13 cellular contexts compared by ENCODE assay signal in the genomic region with DNA sequence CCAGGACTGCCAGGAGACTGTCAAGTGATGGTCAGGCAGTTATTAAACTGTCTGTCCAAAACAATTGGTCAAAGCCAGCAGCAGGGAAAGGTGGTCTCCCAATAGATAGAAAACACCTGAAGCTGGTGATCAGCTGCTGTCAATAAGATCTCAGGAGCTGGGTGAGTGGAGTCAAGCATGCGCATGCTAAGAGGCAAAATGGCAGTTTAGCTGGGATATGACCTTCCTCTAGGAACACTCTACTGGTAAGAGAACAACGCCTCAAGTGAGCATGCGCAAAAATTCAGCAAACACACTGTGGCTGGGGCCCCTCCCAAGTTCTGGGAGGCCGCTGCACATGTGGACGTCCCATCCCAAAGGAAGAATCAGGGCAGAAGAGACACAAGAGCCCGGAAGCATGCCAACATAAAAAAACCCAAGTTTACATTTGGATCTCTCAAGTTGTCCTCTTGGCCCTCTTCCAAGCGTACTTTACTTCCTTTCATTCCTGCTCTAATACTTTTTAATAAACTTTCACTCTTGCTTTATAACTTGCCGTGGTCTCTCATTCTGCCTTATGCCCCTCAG.
DNase-seq lines count a peak whose midpoint lies in the region; ATAC-seq and TF ChIP-seq lines count a peak whose summit lies in the region.
"Had no signal": no experiment of that assay in that cellular context is flagged by ENCODE, and none has a peak within 500 bp of the region (broad histone marks: within the 10 kb centered on the region; RNA-seq: fewer than 3 reads in every experiment).

No MANE protein-coding gene starts in this region.

- no peak overlapping the region for H3K56ac ChIP-seq in H9 (ENCODE audit: insufficient read length, low read depth, low read length)

- no peak overlapping the region for H4K8ac ChIP-seq in H9 (replicated peaks; ENCODE audit: insufficient read length, low read depth, low read length)

- intact Hi-C loops in thyroid gland (cut with DNase I) (no loop called here), natural killer cell (cut with micrococcal nuclease) (no loop called here)

- TF ChIP-seq POLR2A in thyroid gland (IDR thresholded peaks at IDR 0.05): no peak

- 0 out of 5 replicates have a peak overlapping the region, but pooled peaks of 1 of the 2 experiments have one; percentile 9 for H3K4me3 Mint-ChIP-seq in H9
- H3K4me3 Mint-ChIP-seq in natural killer cell: no peak overlapping the region
- H3K4me3 Mint-ChIP-seq: CD14-positive monocyte had no signal

- H3T11ph ChIP-seq in H9 (ENCODE audit: low read length): no peak overlapping the region

- no peak overlapping the region for H2BK120ac ChIP-seq in H9 (ENCODE audit: low read depth, low read length, poor library complexity, severe bottlenecking)

- no peak overlapping the region for H3K23ac ChIP-seq in H9 (ENCODE audit: insufficient read length, low read depth, low read length)

- H3K27ac ChIP-seq in H9 (ENCODE audit: insufficient read length, low read depth, low read length) (no peak overlapping the region), SK-N-MC (peak overlapping the region; percentile 58; the same call in 1 of the 2 replicates), iPS-20b (ENCODE audit: low read length) (peak overlapping the region; percentile 63), thyroid gland (peak overlapping the region in 2 of 3 donors; percentile 12 to 44)

- DNase-seq in H9 (no peak), SK-N-MC (ENCODE audit: low read depth, low spot score) (no peak), thyroid gland (peak; percentile 31 to 54), SKM-1 (lab: John Stamatoyannopoulos, UW; ENCODE audit: unreplicated experiment) (no peak), natural killer cell (no peak), NCI-H2227 (lab: John Stamatoyannopoulos, UW; ENCODE audit: unreplicated experiment) (no peak)
- DNase-seq: AML-193, COR-L47, NCI-H1436, NCI-H2081, NCI-H510A treated with DMSO at 0.1 percent for 48 hours had no signal

- no peak overlapping the region for H2BK5ac ChIP-seq in H9 (ENCODE audit: insufficient read length, low read length)

- H3K23me2 ChIP-seq in H9 (ENCODE audit: insufficient read length, low read depth, low read length, poor library complexity, severe bottlenecking): no peaks in the 10 kb centered on the region

- H3K14ac ChIP-seq in H9 (ENCODE audit: insufficient read depth, low read length): no peak overlapping the region

- H3K27me3 Mint-ChIP-seq in H9 (ENCODE audit: low read depth): no peaks in the 10 kb centered on the region
- H3K27me3 Mint-ChIP-seq in natural killer cell (ENCODE audit: low read depth in 2 of 2): peaks cover 13 to 58% of the 10 kb centered on the region in 2 donors

- no peak overlapping the region for H3K18ac ChIP-seq in H9 (ENCODE audit: insufficient read length, low read depth, low read length)

- ATAC-seq in natural killer cell: no peak

- peaks cover 52 to 58% of the 10 kb centered on the region in 2 experiments for H3K4me1 Mint-ChIP-seq in H9
- H3K4me1 Mint-ChIP-seq in natural killer cell: no peaks in the 10 kb centered on the region

- no peaks in the 10 kb centered on the region for H3K79me1 ChIP-seq in H9 (ENCODE audit: insufficient read depth, low read depth, low read length, poor library complexity, severe bottlenecking)

- no peak overlapping the region for H2BK15ac ChIP-seq in H9 (ENCODE audit: low read depth, low read length)

- no peak overlapping the region for H3K9ac ChIP-seq in H9 (ENCODE audit: extremely low read depth, insufficient read length, low read length)
- no peak overlapping the region for H3K9ac ChIP-seq in SK-N-MC (ENCODE audit: insufficient read length)
- H3K9ac ChIP-seq in iPS-20b (ENCODE audit: low read depth, low read length): peak overlapping the region; percentile 23; the same call in 1 of the 2 replicates

- H3K27me3 ChIP-seq in H9 (ENCODE audit: insufficient read depth, low read length): no peaks in the 10 kb centered on the region
- no peaks in the 10 kb centered on the region for H3K27me3 ChIP-seq in iPS-20b (ENCODE audit: insufficient read depth, low read length)
- H3K27me3 ChIP-seq in thyroid gland: no peaks in the 10 kb centered on the region

- H3K27ac Mint-ChIP-seq in H9 (peak overlapping the region in 2 of 3 experiments; percentile 45 to 80; a peak in 3 of 7 replicates), natural killer cell (no peak overlapping the region)
- H3K27ac Mint-ChIP-seq: CD14-positive monocyte had no signal

- no peak overlapping the region for H3K4me2 ChIP-seq in H9 (ENCODE audit: insufficient read depth, insufficient read length, low read length)

- H3K9me3 Mint-ChIP-seq in H9: peaks cover 9 to 13% of the 10 kb centered on the region in 2 experiments
- H3K9me3 Mint-ChIP-seq in natural killer cell: no peaks in the 10 kb centered on the region

- no peak overlapping the region for H4K91ac ChIP-seq in H9 (ENCODE audit: insufficient read length, low read depth, low read length)

- H4K5ac ChIP-seq in H9 (ENCODE audit: insufficient read length, low read depth, low read length): no peak overlapping the region

- H3K9me3 ChIP-seq in H9 (ENCODE audit: control insufficient read depth, low read depth, low read length) (no peaks in the 10 kb centered on the region), SK-N-MC (ENCODE audit: low read depth, low read length) (peaks cover 7% of the 10 kb centered on the region; the same call in 1 of the 2 replicates), iPS-20b (ENCODE audit: insufficient read depth, low read depth, low read length) (0 out of 2 replicates have a peak, but pooled peaks cover 5% of the 10 kb centered on the region), thyroid gland (no peaks in the 10 kb centered on the region)

- TF ChIP-seq CTCF in H9 (conservative IDR thresholded peaks at IDR 0.05) (no peak), thyroid gland (IDR thresholded peaks at IDR 0.05) (no peak), natural killer cell (IDR thresholded peaks at IDR 0.05) (no peak)

- no peak overlapping the region for H2AK5ac ChIP-seq in H9 (ENCODE audit: insufficient read length, low read length)

- no peak overlapping the region for H3K4ac ChIP-seq in H9 (ENCODE audit: low read depth, low read length)

- H2BK20ac ChIP-seq in H9 (ENCODE audit: low read depth, low read length, poor library complexity, severe bottlenecking): no peak overlapping the region

- peak overlapping the region; percentile 15 for H2BK12ac ChIP-seq in H9 (ENCODE audit: insufficient read length, low read depth, low read length)

- no CpG with 5 or more reads among the region's 8 CpGs for WGBS in H9 (ENCODE audit: extremely low coverage, insufficient read length, low lambda C conversion rate)
- 44 to 55% methylated on average over 8 of the region's 8 CpGs for WGBS in thyroid gland, 2 donors

- no peaks in the 10 kb centered on the region for H3K79me2 ChIP-seq in H9 (ENCODE audit: insufficient read depth, low read length)

- H3K4me3 ChIP-seq in SK-N-MC (no peak overlapping the region), iPS-20b (ENCODE audit: low read length) (0 out of 2 replicates have a peak overlapping the region, but pooled peaks have one; percentile 15), thyroid gland (replicated peaks in 1 of 3) (no peak overlapping the region)

- H2AFZ ChIP-seq in H9 (ENCODE audit: low read length): no peak overlapping the region

- no peaks in the 10 kb centered on the region for H4K20me1 ChIP-seq in H9 (ENCODE audit: control insufficient read depth, insufficient read depth, insufficient read length)

- no peaks in the 10 kb centered on the region for H3K36me3 ChIP-seq in SK-N-MC (ENCODE audit: insufficient read depth, low read length)
- H3K36me3 ChIP-seq in iPS-20b (ENCODE audit: insufficient read depth, low read depth, low read length): no peaks in the 10 kb centered on the region
- no peaks in the 10 kb centered on the region for H3K36me3 ChIP-seq in thyroid gland

- peaks cover 4 to 16% (median 11%) of the 10 kb centered on the region in 3 experiments; a peak in 6 of 7 replicates for H3K36me3 Mint-ChIP-seq in H9 (ENCODE audit: insufficient read depth in 1 of 3, low read depth in 3 of 3)
- H3K36me3 Mint-ChIP-seq in natural killer cell: no peaks in the 10 kb centered on the region
- H3K36me3 Mint-ChIP-seq: CD14-positive monocyte had no signal

- H3K4me1 ChIP-seq in H9 (ENCODE audit: insufficient read depth, low read length) (peaks cover 11% of the 10 kb centered on the region; the same call in 1 of the 2 replicates), iPS-20b (ENCODE audit: insufficient read depth, low read length) (peaks cover 50% of the 10 kb centered on the region), thyroid gland (peaks cover 4 to 21% of the 10 kb centered on the region in 2 donors)

Comparison
In these comparisons a context has a peak if more than half of its experiments do, and no peak if none do; other contexts are left out.
1. DNase-seq: peak in thyroid gland (2 of 2); none in H9 (single experiment), SK-N-MC (single experiment), SKM-1 (single experiment), natural killer cell (single experiment) and NCI-H2227 (single experiment).
2. H3K27ac Mint-ChIP-seq: peak in H9 (2 of 3); none in natural killer cell (0 of 2).